ENCODE assay signal across 16 cellular contexts in the genomic region with DNA sequence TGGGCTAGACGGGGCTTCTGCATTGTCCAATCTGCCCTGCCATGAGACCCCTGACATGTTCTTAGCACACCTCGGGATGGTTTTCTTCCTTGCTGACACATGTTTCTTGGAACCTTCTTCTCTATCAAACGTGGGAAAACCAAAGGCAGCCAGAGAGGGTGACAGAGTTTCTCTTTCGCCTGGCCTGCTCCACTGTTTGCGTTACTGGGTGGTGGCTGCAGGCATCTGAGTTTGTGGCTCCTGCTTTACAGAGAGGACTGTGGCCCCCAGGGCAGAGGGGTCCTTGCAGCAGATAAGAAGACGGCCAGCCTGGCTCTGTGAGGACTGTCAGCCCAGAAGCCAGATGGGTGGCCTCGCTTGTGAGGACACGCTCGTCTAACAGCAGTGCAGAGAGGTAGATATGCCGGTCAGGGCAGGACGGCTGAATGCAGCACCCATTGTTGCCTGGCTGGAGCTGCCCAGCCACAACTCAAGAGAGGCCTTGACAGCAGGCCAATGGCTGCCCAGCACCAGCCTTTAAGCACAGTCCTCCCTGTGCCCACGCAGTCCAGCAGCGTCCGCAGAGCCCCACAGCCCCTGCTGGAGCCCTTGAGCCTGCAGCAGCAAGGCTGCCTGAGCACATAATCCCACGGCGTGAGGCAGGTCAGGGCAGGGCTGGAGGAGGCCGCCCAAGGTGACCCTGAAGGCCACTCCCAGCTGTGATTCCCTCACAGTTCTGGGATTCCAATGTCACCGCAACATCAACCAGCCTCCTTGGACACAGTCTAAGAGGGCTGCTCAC. TPM values are rescaled to one million over a fixed set of nuclear protein-coding genes. Genes with fewer than 3 reads are reported as not detected.
DNase-seq lines count a peak whose midpoint lies in the region; ATAC-seq and TF ChIP-seq lines count a peak whose summit lies in the region.
"Had no signal": no experiment of that assay in that cellular context is flagged by ENCODE, and none has a peak within 500 bp of the region (broad histone marks: within the 10 kb centered on the region; RNA-seq: fewer than 3 reads in every experiment).

No MANE protein-coding gene starts in this region.

- H3K4me3 ChIP-seq in uterus (no peak overlapping the region), H7 (ENCODE audit: insufficient read depth, low read depth, low read length) (no peak overlapping the region)
- H3K4me3 ChIP-seq: A549 had no signal

- H3K4me3 Mint-ChIP-seq in natural killer cell treated with Interleukin-12 subunit alpha and Interleukin-12 subunit beta and Interleukin-15 and Interleukin-18, amount 100 ng/mL, for 72 hours, result no peak overlapping the region
- H3K4me3 Mint-ChIP-seq in natural killer cell, result no peak overlapping the region
- H3K4me3 Mint-ChIP-seq in memory B cell, result no peak overlapping the region

- no peaks in the 10 kb centered on the region for H3K27me3 ChIP-seq in uterus
- H3K27me3 ChIP-seq in H7 (ENCODE audit: control insufficient read depth, insufficient read depth, low read length), result no peaks in the 10 kb centered on the region

- no peaks in the 10 kb centered on the region for H3K9me3 ChIP-seq in uterus
- H3K9me3 ChIP-seq: A549 had no signal

- peaks cover 7 to 8% of the 10 kb centered on the region in 2 donors for H3K4me1 Mint-ChIP-seq in natural killer cell treated with Interleukin-12 subunit alpha and Interleukin-12 subunit beta and Interleukin-15 and Interleukin-18, amount 100 ng/mL, for 72 hours (ENCODE audit: low read depth in 2 of 2)
- H3K4me1 Mint-ChIP-seq in natural killer cell (peaks cover 7% of the 10 kb centered on the region in 2 donors), memory B cell (peaks cover 9% of the 10 kb centered on the region)

- no peak overlapping the region for H3K27ac ChIP-seq in uterus
- H3K27ac ChIP-seq: A549 had no signal

- peak; percentile 28 for DNase-seq in natural killer cell treated with Interleukin-12 subunit alpha and Interleukin-12 subunit beta and Interleukin-15 and Interleukin-18, amount 100 ng/mL, for 72 hours (ENCODE audit: low spot score)
- no peak for DNase-seq in natural killer cell
- peak; percentile 54 for DNase-seq in cardiac septum (ENCODE audit: low spot score)
- DNase-seq in memory B cell (ENCODE audit: low spot score in 2 of 2), result no peak
- no peak for DNase-seq in OCI-M2 (lab: John Stamatoyannopoulos, UW; ENCODE audit: unreplicated experiment)
- DNase-seq in uterus, result no peak
- no peak for DNase-seq in H7
- DNase-seq in NCI-H2029 treated with DMSO at 0.1 percent for 48 hours (lab: John Stamatoyannopoulos, UW), result no peak
- DNase-seq: Calu3, DMS79, GDM1, NCI-H1417, NCI-H2081, NCI-H526 treated with DMSO at 0.1 percent for 48 hours, RPMI8226 had no signal

- no peaks in the 10 kb centered on the region for H3K36me3 ChIP-seq in uterus
- H3K36me3 ChIP-seq in H7 (replicated peaks; ENCODE audit: control insufficient read depth, insufficient read depth, low read length), result peaks cover 24% of the 10 kb centered on the region

- no peak overlapping the region for H3K27ac Mint-ChIP-seq in natural killer cell treated with Interleukin-12 subunit alpha and Interleukin-12 subunit beta and Interleukin-15 and Interleukin-18, amount 100 ng/mL, for 72 hours
- H3K27ac Mint-ChIP-seq in natural killer cell, result no peak overlapping the region
- H3K27ac Mint-ChIP-seq in memory B cell, result peak overlapping the region; percentile 6

- H3K4me1 ChIP-seq in uterus, result no peaks in the 10 kb centered on the region

- intact Hi-C loops in natural killer cell (cut with micrococcal nuclease), result no loop called here
- intact Hi-C loops in cardiac septum (cut with DNase I), result no loop called here
- intact Hi-C loops in uterus (cut with DNase I; ENCODE audit: low total_unique reads), result no loop called here

- peaks cover 5% of the 10 kb centered on the region for H3K36me3 Mint-ChIP-seq in natural killer cell treated with Interleukin-12 subunit alpha and Interleukin-12 subunit beta and Interleukin-15 and Interleukin-18, amount 100 ng/mL, for 72 hours
- H3K36me3 Mint-ChIP-seq in natural killer cell, result peaks cover 6% of the 10 kb centered on the region
- H3K36me3 Mint-ChIP-seq in memory B cell, result peaks cover 19% of the 10 kb centered on the region

- TF ChIP-seq CTCF in natural killer cell (IDR thresholded peaks at IDR 0.05) (no peak), uterus (IDR thresholded peaks at IDR 0.05) (no peak)

- TF ChIP-seq POLR2A in uterus (IDR thresholded peaks at IDR 0.05), result no peak

- H3K27me3 Mint-ChIP-seq in natural killer cell treated with Interleukin-12 subunit alpha and Interleukin-12 subunit beta and Interleukin-15 and Interleukin-18, amount 100 ng/mL, for 72 hours, result no peaks in the 10 kb centered on the region
- no peaks in the 10 kb centered on the region for H3K27me3 Mint-ChIP-seq in natural killer cell (ENCODE audit: low read depth in 2 of 2)
- no peaks in the 10 kb centered on the region for H3K27me3 Mint-ChIP-seq in memory B cell

- no peaks in the 10 kb centered on the region for H3K9me3 Mint-ChIP-seq in natural killer cell treated with Interleukin-12 subunit alpha and Interleukin-12 subunit beta and Interleukin-15 and Interleukin-18, amount 100 ng/mL, for 72 hours
- H3K9me3 Mint-ChIP-seq in natural killer cell, result no peaks in the 10 kb centered on the region
- peaks cover 4% of the 10 kb centered on the region for H3K9me3 Mint-ChIP-seq in memory B cell

- ATAC-seq in natural killer cell treated with Interleukin-12 subunit alpha and Interleukin-12 subunit beta and Interleukin-15 and Interleukin-18, amount 100 ng/mL, for 72 hours, result no peak
- ATAC-seq in natural killer cell (no peak), memory B cell (ENCODE audit: low read depth) (no peak)
- ATAC-seq: A549 had no signal

RNA-seq across cellular contexts. Expression of gene SPTBN5, which starts 15.0 kb away (rescaled TPM):
- 1 to 10 TPM; 1.1 to 2.4 TPM for total RNA-seq in natural killer cell treated with Interleukin-12 subunit alpha and Interleukin-12 subunit beta and Interleukin-15 and Interleukin-18, amount 100 ng/mL, for 72 hours
- 1 to 10 TPM; 4.1 to 6.0 (median 5.2) TPM for total RNA-seq in natural killer cell
- total RNA-seq in cardiac septum, result 2.4 TPM
- total RNA-seq in uterus, result under 1 TPM in 3 of 4 donors, not detected in 1; 0.51 to 0.76 (median 0.61) TPM
- total RNA-seq in H7 (2014; rRNA removed; shearing (Covaris generic)), result 0.17 and 0.55 TPM in 2 replicates

Comparison
In these comparisons a context has a peak if more than half of its experiments do, and no peak if none do; other contexts are left out.
1. DNase-seq: peak in natural killer cell treated with Interleukin-12 subunit alpha and Interleukin-12 subunit beta and Interleukin-15 and Interleukin-18, amount 100 ng/mL, for 72 hours (single experiment) and cardiac septum (single experiment); none in natural killer cell (single experiment), memory B cell (0 of 2), OCI-M2 (single experiment), uterus (0 of 2), H7 (single experiment) and NCI-H2029 treated with DMSO at 0.1 percent for 48 hours (single experiment).